In the genomic region with DNA sequence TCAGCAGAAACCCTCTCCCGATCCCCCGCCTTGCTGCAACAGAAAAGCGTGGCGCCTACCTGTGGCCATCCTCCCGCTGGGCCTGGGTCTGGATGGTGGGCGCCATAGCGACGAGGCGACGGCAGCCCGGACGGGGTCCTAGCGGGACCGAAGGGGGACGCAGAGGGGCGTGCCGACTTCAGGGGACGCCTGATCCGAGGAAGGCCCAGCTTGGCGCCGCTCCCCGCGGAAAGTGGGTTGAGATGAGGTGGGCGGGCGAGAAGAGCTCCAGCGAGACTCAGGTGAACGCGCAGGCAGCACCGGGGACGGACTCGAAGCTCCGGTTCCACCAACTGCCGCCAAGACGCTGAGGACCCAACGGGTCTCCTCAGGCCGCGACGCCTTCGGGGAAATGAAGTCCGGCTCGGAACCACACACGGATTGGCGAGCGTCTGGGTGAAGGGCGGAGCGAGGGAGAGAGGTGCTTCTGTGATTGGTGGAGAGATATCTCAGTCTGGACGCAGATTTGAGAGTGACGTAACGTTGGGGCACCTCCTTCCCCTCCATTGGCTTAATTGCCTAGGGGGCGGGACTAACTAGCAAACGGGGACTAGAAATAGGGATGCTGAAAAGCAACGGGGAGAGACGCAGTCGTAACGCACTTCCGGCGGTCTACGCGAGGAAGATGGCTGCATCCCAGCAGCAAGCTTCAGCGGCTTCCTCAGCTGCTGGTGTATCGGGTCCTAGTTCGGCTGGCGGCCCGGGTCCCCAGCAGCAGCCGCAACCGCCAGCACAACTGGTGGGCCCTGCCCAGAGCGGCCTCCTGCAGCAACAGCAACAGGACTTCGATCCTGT, we compare ENCODE assay signal across 1 cellular context.
TF ChIP-seq lines count a peak whose summit lies in the region.

A gene with protein sequence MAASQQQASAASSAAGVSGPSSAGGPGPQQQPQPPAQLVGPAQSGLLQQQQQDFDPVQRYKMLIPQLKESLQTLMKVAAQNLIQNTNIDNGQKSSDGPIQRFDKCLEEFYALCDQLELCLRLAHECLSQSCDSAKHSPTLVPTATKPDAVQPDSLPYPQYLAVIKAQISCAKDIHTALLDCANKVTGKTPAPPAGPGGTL (plus strand): TSS at position 620 of the 834 bp plus-strand sequence. CDS start 45 bp downstream, at position 665.
Gene PAF1, minus strand, starts transcription at position 348 of the 834 bp plus-strand sequence. Its CDS starts 242 bp downstream, at position 106.

TF ChIP-seq in HepG2, 621 proteins besides CTCF, POLR2A, EP300 and RAD21 (continued from another document and continues in another):
- TF ChIP-seq HIC2 (CRISPR knock-in tag; IDR thresholded peaks at IDR 0.05; ENCODE audit: low read depth): no peak
- TF ChIP-seq ZFYVE20 (CRISPR knock-in tag; IDR thresholded peaks at IDR 0.05; ENCODE audit: borderline replicate concordance, low read depth): 0 out of 2 replicates have a peak, but pooled peaks have one; percentile 74
- TF ChIP-seq PHF8 (CRISPR knock-in tag; IDR thresholded peaks at IDR 0.05): peak; percentile 84
- no peak for TF ChIP-seq PRDM4 (CRISPR knock-in tag; IDR thresholded peaks at IDR 0.05; ENCODE audit: borderline replicate concordance)
- TF ChIP-seq, protein P1, sequence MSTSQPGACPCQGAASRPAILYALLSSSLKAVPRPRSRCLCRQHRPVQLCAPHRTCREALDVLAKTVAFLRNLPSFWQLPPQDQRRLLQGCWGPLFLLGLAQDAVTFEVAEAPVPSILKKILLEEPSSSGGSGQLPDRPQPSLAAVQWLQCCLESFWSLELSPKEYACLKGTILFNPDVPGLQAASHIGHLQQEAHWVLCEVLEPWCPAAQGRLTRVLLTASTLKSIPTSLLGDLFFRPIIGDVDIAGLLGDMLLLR (CRISPR knock-in tag; IDR thresholded peaks at IDR 0.05): no peak
- TF ChIP-seq, protein P2, sequence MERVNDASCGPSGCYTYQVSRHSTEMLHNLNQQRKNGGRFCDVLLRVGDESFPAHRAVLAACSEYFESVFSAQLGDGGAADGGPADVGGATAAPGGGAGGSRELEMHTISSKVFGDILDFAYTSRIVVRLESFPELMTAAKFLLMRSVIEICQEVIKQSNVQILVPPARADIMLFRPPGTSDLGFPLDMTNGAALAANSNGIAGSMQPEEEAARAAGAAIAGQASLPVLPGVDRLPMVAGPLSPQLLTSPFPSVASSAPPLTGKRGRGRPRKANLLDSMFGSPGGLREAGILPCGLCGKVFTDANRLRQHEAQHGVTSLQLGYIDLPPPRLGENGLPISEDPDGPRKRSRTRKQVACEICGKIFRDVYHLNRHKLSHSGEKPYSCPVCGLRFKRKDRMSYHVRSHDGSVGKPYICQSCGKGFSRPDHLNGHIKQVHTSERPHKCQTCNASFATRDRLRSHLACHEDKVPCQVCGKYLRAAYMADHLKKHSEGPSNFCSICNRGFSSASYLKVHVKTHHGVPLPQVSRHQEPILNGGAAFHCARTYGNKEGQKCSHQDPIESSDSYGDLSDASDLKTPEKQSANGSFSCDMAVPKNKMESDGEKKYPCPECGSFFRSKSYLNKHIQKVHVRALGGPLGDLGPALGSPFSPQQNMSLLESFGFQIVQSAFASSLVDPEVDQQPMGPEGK (CRISPR knock-in tag; IDR thresholded peaks at IDR 0.05): peak; percentile 56; the same call in 1 of the 2 replicates
- peak; percentile 30; the same call in 1 of the 2 replicates for TF ChIP-seq CCDC6 (CRISPR knock-in tag; IDR thresholded peaks at IDR 0.05)
- peak; percentile 71 for TF ChIP-seq JUN (CRISPR knock-in tag; IDR thresholded peaks at IDR 0.05)
- TF ChIP-seq SALL1 (CRISPR knock-in tag; IDR thresholded peaks at IDR 0.05): peak; percentile 59
- peak; percentile 78 for TF ChIP-seq ZNF547 (CRISPR knock-in tag; IDR thresholded peaks at IDR 0.05)
- TF ChIP-seq GZF1 (CRISPR knock-in tag; IDR thresholded peaks at IDR 0.05): no peak
- no peak for TF ChIP-seq ATF5 (CRISPR knock-in tag; IDR thresholded peaks at IDR 0.05; ENCODE audit: low read depth)
- no peak for TF ChIP-seq ATAD3A (CRISPR knock-in tag; IDR thresholded peaks at IDR 0.05)
- 0 out of 2 replicates have a peak, but pooled peaks have one; percentile 24 for TF ChIP-seq RXRB (CRISPR knock-in tag; IDR thresholded peaks at IDR 0.05; ENCODE audit: borderline replicate concordance)
- no peak for TF ChIP-seq FOXK2 (IDR thresholded peaks at IDR 0.05)
- peak; percentile 72 for TF ChIP-seq ZNF205 (CRISPR knock-in tag; IDR thresholded peaks at IDR 0.05)
- TF ChIP-seq ZSCAN30 (CRISPR knock-in tag; IDR thresholded peaks at IDR 0.05): no peak
- TF ChIP-seq ZNF780A (CRISPR knock-in tag; IDR thresholded peaks at IDR 0.05): no peak
- TF ChIP-seq ISX (CRISPR knock-in tag; conservative IDR thresholded peaks at IDR 0.05): 0 out of 2 replicates have a peak, but pooled peaks have one; percentile 86
- TF ChIP-seq MXI1 (IDR thresholded peaks at IDR 0.05; ENCODE audit: borderline replicate concordance, low read depth, low read length): peak; percentile 13; the same call in 1 of the 3 replicates
- peak; percentile 18; the same call in 1 of the 2 replicates for TF ChIP-seq ZMYM3 (CRISPR knock-in tag; IDR thresholded peaks at IDR 0.05)
- TF ChIP-seq ZNF543 (CRISPR knock-in tag; IDR thresholded peaks at IDR 0.05): peak; percentile 90; the same call in 1 of the 2 replicates
- TF ChIP-seq RFX5 (IDR thresholded peaks at IDR 0.05; ENCODE audit: low read depth, low read length): peak; percentile 51; the same call in 1 of the 2 replicates
- no peak for TF ChIP-seq ZNF224 (CRISPR knock-in tag; IDR thresholded peaks at IDR 0.05)
- no peak for TF ChIP-seq NFIC (IDR thresholded peaks at IDR 0.05; ENCODE audit: low read length)
- peak; percentile 80 for TF ChIP-seq KDM5A (IDR thresholded peaks at IDR 0.05; ENCODE audit: borderline replicate concordance, low read length)
- peak; percentile 89 for TF ChIP-seq E2F1 (CRISPR knock-in tag; IDR thresholded peaks at IDR 0.05)
- TF ChIP-seq, protein P3, sequence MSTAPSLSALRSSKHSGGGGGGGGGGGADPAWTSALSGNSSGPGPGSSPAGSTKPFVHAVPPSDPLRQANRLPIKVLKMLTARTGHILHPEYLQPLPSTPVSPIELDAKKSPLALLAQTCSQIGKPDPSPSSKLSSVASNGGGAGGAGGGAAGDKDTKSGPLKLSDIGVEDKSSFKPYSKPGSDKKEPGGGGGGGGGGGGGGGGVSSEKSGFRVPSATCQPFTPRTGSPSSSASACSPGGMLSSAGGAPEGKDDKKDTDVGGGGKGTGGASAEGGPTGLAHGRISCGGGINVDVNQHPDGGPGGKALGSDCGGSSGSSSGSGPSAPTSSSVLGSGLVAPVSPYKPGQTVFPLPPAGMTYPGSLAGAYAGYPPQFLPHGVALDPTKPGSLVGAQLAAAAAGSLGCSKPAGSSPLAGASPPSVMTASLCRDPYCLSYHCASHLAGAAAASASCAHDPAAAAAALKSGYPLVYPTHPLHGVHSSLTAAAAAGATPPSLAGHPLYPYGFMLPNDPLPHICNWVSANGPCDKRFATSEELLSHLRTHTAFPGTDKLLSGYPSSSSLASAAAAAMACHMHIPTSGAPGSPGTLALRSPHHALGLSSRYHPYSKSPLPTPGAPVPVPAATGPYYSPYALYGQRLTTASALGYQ (CRISPR knock-in tag; IDR thresholded peaks at IDR 0.05): peak; percentile 51; the same call in 1 of the 2 replicates
- TF ChIP-seq ZNF460 (CRISPR knock-in tag; IDR thresholded peaks at IDR 0.05; ENCODE audit: borderline replicate concordance): no peak
- TF ChIP-seq, protein P4, sequence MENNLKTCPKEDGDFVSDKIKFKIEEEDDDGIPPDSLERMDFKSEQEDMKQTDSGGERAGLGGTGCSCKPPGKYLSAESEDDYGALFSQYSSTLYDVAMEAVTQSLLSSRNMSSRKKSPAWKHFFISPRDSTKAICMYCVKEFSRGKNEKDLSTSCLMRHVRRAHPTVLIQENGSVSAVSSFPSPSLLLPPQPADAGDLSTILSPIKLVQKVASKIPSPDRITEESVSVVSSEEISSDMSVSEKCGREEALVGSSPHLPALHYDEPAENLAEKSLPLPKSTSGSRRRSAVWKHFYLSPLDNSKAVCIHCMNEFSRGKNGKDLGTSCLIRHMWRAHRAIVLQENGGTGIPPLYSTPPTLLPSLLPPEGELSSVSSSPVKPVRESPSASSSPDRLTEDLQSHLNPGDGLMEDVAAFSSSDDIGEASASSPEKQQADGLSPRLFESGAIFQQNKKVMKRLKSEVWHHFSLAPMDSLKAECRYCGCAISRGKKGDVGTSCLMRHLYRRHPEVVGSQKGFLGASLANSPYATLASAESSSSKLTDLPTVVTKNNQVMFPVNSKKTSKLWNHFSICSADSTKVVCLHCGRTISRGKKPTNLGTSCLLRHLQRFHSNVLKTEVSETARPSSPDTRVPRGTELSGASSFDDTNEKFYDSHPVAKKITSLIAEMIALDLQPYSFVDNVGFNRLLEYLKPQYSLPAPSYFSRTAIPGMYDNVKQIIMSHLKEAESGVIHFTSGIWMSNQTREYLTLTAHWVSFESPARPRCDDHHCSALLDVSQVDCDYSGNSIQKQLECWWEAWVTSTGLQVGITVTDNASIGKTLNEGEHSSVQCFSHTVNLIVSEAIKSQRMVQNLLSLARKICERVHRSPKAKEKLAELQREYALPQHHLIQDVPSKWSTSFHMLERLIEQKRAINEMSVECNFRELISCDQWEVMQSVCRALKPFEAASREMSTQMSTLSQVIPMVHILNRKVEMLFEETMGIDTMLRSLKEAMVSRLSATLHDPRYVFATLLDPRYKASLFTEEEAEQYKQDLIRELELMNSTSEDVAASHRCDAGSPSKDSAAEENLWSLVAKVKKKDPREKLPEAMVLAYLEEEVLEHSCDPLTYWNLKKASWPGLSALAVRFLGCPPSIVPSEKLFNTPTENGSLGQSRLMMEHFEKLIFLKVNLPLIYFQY (CRISPR knock-in tag; IDR thresholded peaks at IDR 0.05; ENCODE audit: borderline replicate concordance): peak; percentile 89
- no peak for TF ChIP-seq NFRKB (IDR thresholded peaks at IDR 0.05)
- peak; percentile 37 for TF ChIP-seq ZFP90 (CRISPR knock-in tag; IDR thresholded peaks at IDR 0.05; ENCODE audit: borderline replicate concordance)
- TF ChIP-seq, protein P5, sequence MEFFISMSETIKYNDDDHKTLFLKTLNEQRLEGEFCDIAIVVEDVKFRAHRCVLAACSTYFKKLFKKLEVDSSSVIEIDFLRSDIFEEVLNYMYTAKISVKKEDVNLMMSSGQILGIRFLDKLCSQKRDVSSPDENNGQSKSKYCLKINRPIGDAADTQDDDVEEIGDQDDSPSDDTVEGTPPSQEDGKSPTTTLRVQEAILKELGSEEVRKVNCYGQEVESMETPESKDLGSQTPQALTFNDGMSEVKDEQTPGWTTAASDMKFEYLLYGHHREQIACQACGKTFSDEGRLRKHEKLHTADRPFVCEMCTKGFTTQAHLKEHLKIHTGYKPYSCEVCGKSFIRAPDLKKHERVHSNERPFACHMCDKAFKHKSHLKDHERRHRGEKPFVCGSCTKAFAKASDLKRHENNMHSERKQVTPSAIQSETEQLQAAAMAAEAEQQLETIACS (CRISPR knock-in tag; IDR thresholded peaks at IDR 0.05): no peak
- 0 out of 2 replicates have a peak, but pooled peaks have one; percentile 83 for TF ChIP-seq ZNF776 (CRISPR knock-in tag; IDR thresholded peaks at IDR 0.05)
- TF ChIP-seq ZNF329 (CRISPR knock-in tag; IDR thresholded peaks at IDR 0.05; ENCODE audit: low read depth): 0 out of 2 replicates have a peak, but pooled peaks have one; percentile 66
- TF ChIP-seq E2F2 (CRISPR knock-in tag; IDR thresholded peaks at IDR 0.05; ENCODE audit: borderline replicate concordance): peak; percentile 82; the same call in 1 of the 2 replicates
